In the genomic region with DNA sequence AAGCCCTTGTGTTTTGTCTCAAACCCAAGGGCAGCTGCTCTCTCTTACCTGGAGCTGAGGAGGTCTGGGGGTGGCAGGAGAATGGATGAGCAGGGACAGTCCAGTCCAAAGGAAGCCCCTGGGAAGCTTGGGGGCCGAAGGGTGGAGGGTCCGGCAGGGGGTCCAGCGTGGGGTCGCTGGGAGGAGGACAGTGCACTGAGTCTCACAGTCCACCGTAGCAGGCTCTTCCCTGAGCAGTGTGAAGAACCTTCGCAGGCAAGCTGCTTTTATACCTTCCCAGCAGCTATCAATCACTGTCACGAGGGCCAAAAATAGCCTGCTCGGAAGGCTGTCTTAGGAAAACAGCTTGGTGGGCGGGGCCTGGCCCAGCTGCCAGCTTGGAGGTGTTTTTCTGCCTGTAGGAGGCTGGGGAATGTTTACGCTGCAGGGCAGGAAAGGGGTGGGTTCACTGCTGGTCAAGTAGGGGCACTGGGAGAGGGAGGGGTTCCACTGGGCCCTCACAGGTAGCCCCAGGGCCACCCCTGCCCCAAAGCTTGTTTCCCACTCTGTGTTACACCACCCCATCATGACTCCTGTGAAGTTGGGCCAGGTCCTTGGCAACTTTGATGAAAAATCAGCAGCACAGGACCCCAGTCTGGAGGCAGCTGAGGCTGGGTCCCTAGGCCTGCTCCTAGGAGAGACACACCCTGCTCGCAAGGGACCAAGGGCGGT, we compare ENCODE assay signal across 9 cellular contexts. TPM values are rescaled to one million over a fixed set of nuclear protein-coding genes. Genes with fewer than 3 reads are reported as not detected.
DNase-seq lines count a peak whose midpoint lies in the region; ATAC-seq and TF ChIP-seq lines count a peak whose summit lies in the region.
"Had no signal": no experiment of that assay in that cellular context is flagged by ENCODE, and none has a peak within 500 bp of the region (broad histone marks: within the 10 kb centered on the region; RNA-seq: fewer than 3 reads in every experiment).

DEPP1 (minus strand) TSS at position 240 of the 711 bp plus-strand sequence. CDS start 779 bp downstream, outside the sequence.

- H3K4me3 ChIP-seq in ACC112 (ENCODE audit: low read depth, low read length) (peak within 1 kb of the TSS; percentile 79), foreskin fibroblast (ENCODE audit: low read depth in 1 of 2, low read length in 2 of 2) (peak within 1 kb of the TSS in 1 of 2 donors; percentile 32), neural cell (ENCODE audit: low read length) (peak within 1 kb of the TSS; percentile 60)

- peaks cover 74% of the 10 kb centered on the region for H3K4me1 ChIP-seq in ACC112 (ENCODE audit: control insufficient read depth, insufficient read depth, low read length, unreplicated experiment)

- no peaks in the 10 kb centered on the region for H4K20me1 ChIP-seq in neural cell (ENCODE audit: insufficient read depth)

- H2AFZ ChIP-seq in ACC112 (ENCODE audit: low read length, unreplicated experiment) = no peak within 1 kb of the TSS
- H2AFZ ChIP-seq in neural cell (ENCODE audit: low read depth, low read length) = peak within 1 kb of the TSS; percentile 53

- peak within 1 kb of the TSS; percentile 65 for H3K9ac ChIP-seq in neural cell (ENCODE audit: low read length)

- TF ChIP-seq CTCF in VCaP (conservative IDR thresholded peaks at IDR 0.05) (no peak), foreskin fibroblast (IDR thresholded peaks at IDR 0.05; ENCODE audit: low read depth, low read length) (no peak), neural cell (IDR thresholded peaks at IDR 0.05; ENCODE audit: poor library complexity, severe bottlenecking) (peak; percentile 46)

- peak; percentile 46 for TF ChIP-seq POLR2A in GM18505 (IDR thresholded peaks at IDR 0.05; ENCODE audit: borderline replicate concordance, extremely low read depth, insufficient read depth, insufficient read length)

- H3K79me2 ChIP-seq in ACC112 (ENCODE audit: control insufficient read depth, insufficient read depth, low read length, unreplicated experiment) = peaks cover 10% of the 10 kb centered on the region
- H3K79me2 ChIP-seq in neural cell (replicated peaks; ENCODE audit: insufficient read depth, low read length) = no peaks in the 10 kb centered on the region

- no peaks in the 10 kb centered on the region for H3K9me3 ChIP-seq in neural cell (ENCODE audit: low read length)
- H3K9me3 ChIP-seq: neutrophil had no signal

- H3K4me2 ChIP-seq in neural cell (ENCODE audit: low read length) = peak within 1 kb of the TSS; percentile 77

- DNase-seq in NCI-H146 (lab: John Stamatoyannopoulos, UW) (peak; percentile 96), foreskin fibroblast (peak; percentile 63 to 73), SKM-1 (lab: John Stamatoyannopoulos, UW; ENCODE audit: unreplicated experiment) (no peak)

- no peaks in the 10 kb centered on the region for H3K9me2 ChIP-seq in neural cell (ENCODE audit: insufficient read depth, low read length)

- peak within 1 kb of the TSS; percentile 20 for H3K27ac ChIP-seq in ACC112 (ENCODE audit: low read depth, low read length)
- H3K27ac ChIP-seq in VCaP = peak within 1 kb of the TSS; percentile 66
- H3K27ac ChIP-seq in neural cell (ENCODE audit: low read length) = peak within 1 kb of the TSS; percentile 79
- H3K27ac ChIP-seq: neutrophil had no signal

- no peaks in the 10 kb centered on the region for H3K36me3 ChIP-seq in ACC112 (ENCODE audit: insufficient read depth, low read length)
- no peaks in the 10 kb centered on the region for H3K36me3 ChIP-seq in neural cell (ENCODE audit: insufficient read depth, low read length)

- peak; percentile 83 for TF ChIP-seq EP300 in neural cell (conservative IDR thresholded peaks at IDR 0.05; ENCODE audit: poor library complexity, severe bottlenecking)

- no peaks in the 10 kb centered on the region for H3F3A ChIP-seq in neural cell (ENCODE audit: insufficient read depth, low read length, poor library complexity, severe bottlenecking)

- ATAC-seq in GM18505 (IDR thresholded peaks at IDR 0.05; ENCODE audit: unreplicated experiment) = no peak
- no peak for ATAC-seq in GM21367 (IDR thresholded peaks at IDR 0.05; ENCODE audit: unreplicated experiment)

- H3K27me3 ChIP-seq in ACC112 (ENCODE audit: insufficient read depth, low read length) (no peaks in the 10 kb centered on the region), neural cell (ENCODE audit: insufficient read depth, low read depth, low read length) (no peaks in the 10 kb centered on the region)
- H3K27me3 ChIP-seq: neutrophil had no signal

- TF ChIP-seq RAD21 in neural cell (conservative IDR thresholded peaks at IDR 0.05) = no peak

TF ChIP-seq in neural cell, 6 proteins besides CTCF, POLR2A, EP300 and RAD21:
- TF ChIP-seq EZH2 (IDR thresholded peaks at IDR 0.05; ENCODE audit: borderline replicate concordance, insufficient read depth, low read length, poor library complexity, severe bottlenecking) (no peak), MXI1 (conservative IDR thresholded peaks at IDR 0.05; ENCODE audit: poor library complexity, severe bottlenecking) (no peak), TAF1 (IDR thresholded peaks at IDR 0.05; ENCODE audit: low read depth) (no peak), POLR2AphosphoS5 (IDR thresholded peaks at IDR 0.05) (peak; percentile 95), SMC3 (conservative IDR thresholded peaks at IDR 0.05; ENCODE audit: poor library complexity) (peak; percentile 26), REST (IDR thresholded peaks at IDR 0.05; ENCODE audit: borderline replicate concordance) (peak; percentile 53)

RNA-seq across cellular contexts. Expression of gene DEPP1, which starts in this region (rescaled TPM):
- 4.3 and 5.2 TPM in 2 replicates for polyA plus RNA-seq in neural cell
- polyA minus RNA-seq in neural cell = 9.5 and 10.4 TPM in 2 replicates

Comparison
In these comparisons a context has a peak if more than half of its experiments do, and no peak if none do; other contexts are left out.
1. H3K27ac ChIP-seq: peak in every context shown above with its lines; median percentile 79 in neural cell; 66 in VCaP; 20 in ACC112.